Comparison of ENCODE assay signal across 8 cellular contexts in the genomic region with DNA sequence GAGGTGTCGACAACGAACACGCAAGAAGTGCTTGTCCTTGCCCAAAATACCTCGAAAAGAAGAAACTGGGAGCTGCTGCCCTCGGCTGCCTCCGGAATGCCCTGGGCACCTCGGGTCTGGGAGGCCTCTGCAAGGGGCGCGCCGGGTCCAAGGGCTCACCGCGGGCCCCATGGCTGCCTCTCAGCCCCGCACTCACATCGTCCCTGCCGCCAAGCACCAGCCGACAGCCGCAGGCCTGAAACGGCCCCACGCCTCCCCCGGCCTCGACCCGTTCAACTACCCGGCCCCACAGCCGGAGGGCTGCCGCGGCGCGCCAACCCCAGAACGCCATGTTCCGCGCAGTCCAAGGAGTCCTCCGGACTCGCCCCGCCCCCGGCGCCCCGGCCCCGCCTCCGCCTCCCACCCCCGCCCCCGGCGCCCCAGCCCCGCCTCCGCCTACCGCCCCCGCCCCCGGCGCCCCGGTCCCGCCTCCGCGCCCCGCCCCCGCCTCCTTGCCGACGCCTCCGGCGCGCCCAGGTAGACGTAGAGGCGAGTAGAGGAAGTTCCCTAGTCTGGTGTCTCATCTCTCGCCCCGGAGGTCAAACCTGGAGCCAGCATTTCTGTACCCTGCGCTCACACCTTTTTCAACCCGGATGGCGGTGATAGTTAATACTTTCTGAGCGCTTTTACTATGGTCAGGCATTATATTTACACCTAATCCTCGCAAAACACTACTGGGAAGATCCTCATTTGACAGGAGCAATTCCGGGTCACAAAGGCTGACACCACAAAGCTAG. TPM values are rescaled to one million over a fixed set of nuclear protein-coding genes. Genes with fewer than 3 reads are reported as not detected.
A peak's percentile ranks its signal among the peaks of the same experiment; 100 is the strongest.
DNase-seq lines count a peak whose midpoint lies in the region; ATAC-seq and TF ChIP-seq lines count a peak whose summit lies in the region.

Gene SIRT3, minus strand, starts transcription at position 345 of the 776 bp plus-strand sequence. Its CDS starts 14 bp downstream, at position 331.

- peaks cover 28% of the 10 kb centered on the region for H3K36me3 Mint-ChIP-seq in activated CD4-positive, alpha-beta T cell treated with anti-CD3 and anti-CD28 coated beads, Interleukin-2, amount 10 ng/mL, durations not matched to agents 24 days and 14 days (ENCODE audit: low read depth)

- peak within 1 kb of the TSS; percentile 100 for H3K27ac Mint-ChIP-seq in activated CD4-positive, alpha-beta T cell treated with anti-CD3 and anti-CD28 coated beads, Interleukin-2, amount 10 ng/mL, durations not matched to agents 24 days and 14 days

- H3K4me3 Mint-ChIP-seq in activated CD4-positive, alpha-beta T cell treated with anti-CD3 and anti-CD28 coated beads, Interleukin-2, amount 10 ng/mL, durations not matched to agents 24 days and 14 days: peak within 1 kb of the TSS; percentile 97

- ATAC-seq in GM19043 (IDR thresholded peaks at IDR 0.05; ENCODE audit: low read depth, unreplicated experiment): peak; percentile 76
- ATAC-seq in HG03342 (IDR thresholded peaks at IDR 0.05; ENCODE audit: unreplicated experiment): peak; percentile 74

- no peak for TF ChIP-seq CTCF in coronary artery (IDR thresholded peaks at IDR 0.05)

- peaks cover 37% of the 10 kb centered on the region for H3K4me1 Mint-ChIP-seq in activated CD4-positive, alpha-beta T cell treated with anti-CD3 and anti-CD28 coated beads, Interleukin-2, amount 10 ng/mL, durations not matched to agents 24 days and 14 days

- H3K4me3 ChIP-seq in coronary artery: peak within 1 kb of the TSS; percentile 89

- DNase-seq in Ammon's horn (ENCODE audit: low spot score): peak; percentile 80
- peak; percentile 45 to 64 for DNase-seq in NCI-H524 (lab: John Stamatoyannopoulos, UW)
- DNase-seq in activated CD4-positive, alpha-beta T cell treated with anti-CD3 and anti-CD28 coated beads, Interleukin-2, amount 10 ng/mL, durations not matched to agents 24 days and 14 days: peak; percentile 94
- peak; percentile 90 for DNase-seq in coronary artery (ENCODE audit: low spot score)
- DNase-seq in left kidney (ENCODE audit: low read depth, low spot score): peak; percentile 95
- DNase-seq in stimulated activated CD4-positive, alpha-beta T cell treated with anti-CD3 and anti-CD28 coated beads, Interleukin-2, amount 100 ng/mL, for 24 hours: peak; percentile 78 to 80

- no peaks in the 10 kb centered on the region for H3K27me3 Mint-ChIP-seq in activated CD4-positive, alpha-beta T cell treated with anti-CD3 and anti-CD28 coated beads, Interleukin-2, amount 10 ng/mL, durations not matched to agents 24 days and 14 days

- intact Hi-C loops in activated CD4-positive, alpha-beta T cell treated with anti-CD3 and anti-CD28 coated beads, Interleukin-2, amount 10 ng/mL, durations not matched to agents 24 days and 14 days (cut with micrococcal nuclease): loop anchor here (1.0 to 2.0 kb wide), 5 partner anchors 15 to 270 kb away; partner anchors contain the start of genes BET1L and RIC8A

- H3K9me3 Mint-ChIP-seq in activated CD4-positive, alpha-beta T cell treated with anti-CD3 and anti-CD28 coated beads, Interleukin-2, amount 10 ng/mL, durations not matched to agents 24 days and 14 days: no peaks in the 10 kb centered on the region

- H3K27ac ChIP-seq in coronary artery: peak within 1 kb of the TSS; percentile 86 to 94

RNA-seq across cellular contexts. Expression of gene SIRT3, which starts in this region (rescaled TPM):
- total RNA-seq in activated CD4-positive, alpha-beta T cell treated with anti-CD3 and anti-CD28 coated beads, Interleukin-2, amount 10 ng/mL, durations not matched to agents 24 days and 14 days: 16.5 and 17.6 TPM in 2 replicates

Comparison
In these comparisons a context has a peak if more than half of its experiments do, and no peak if none do; other contexts are left out.
1. Peak in every context shown above with its lines: DNase-seq, ATAC-seq, H3K4me3 ChIP-seq and H3K27ac ChIP-seq.